In genomic region chr10:20841419-20841818, GRCh38 we compare ENCODE assay signal across 7 cellular contexts. TPM values are rescaled to one million over a fixed set of nuclear protein-coding genes. Genes with fewer than 3 reads are reported as not detected.
"Had no signal": no experiment of that assay in that cellular context is flagged by ENCODE, and none has a peak within 500 bp of the region (broad histone marks: within the 10 kb centered on the region; RNA-seq: fewer than 3 reads in every experiment).

No MANE protein-coding gene starts in this region.

- ATAC-seq: K562 had no signal

- H3K27ac ChIP-seq: HL-60 had no signal

- FAIRE-seq: HTR-8/SVneo, K562 had no signal

- H3K4me3 ChIP-seq: K562 had no signal

- DNase-seq: IMR-90, KBM-7, KG1 had no signal

RNA-seq across cellular contexts. Expression of gene NEBL, which starts 55.7 kb away (rescaled TPM):
- polyA plus RNA-seq: IgD-negative memory B cell had no signal
